In the genomic region with DNA sequence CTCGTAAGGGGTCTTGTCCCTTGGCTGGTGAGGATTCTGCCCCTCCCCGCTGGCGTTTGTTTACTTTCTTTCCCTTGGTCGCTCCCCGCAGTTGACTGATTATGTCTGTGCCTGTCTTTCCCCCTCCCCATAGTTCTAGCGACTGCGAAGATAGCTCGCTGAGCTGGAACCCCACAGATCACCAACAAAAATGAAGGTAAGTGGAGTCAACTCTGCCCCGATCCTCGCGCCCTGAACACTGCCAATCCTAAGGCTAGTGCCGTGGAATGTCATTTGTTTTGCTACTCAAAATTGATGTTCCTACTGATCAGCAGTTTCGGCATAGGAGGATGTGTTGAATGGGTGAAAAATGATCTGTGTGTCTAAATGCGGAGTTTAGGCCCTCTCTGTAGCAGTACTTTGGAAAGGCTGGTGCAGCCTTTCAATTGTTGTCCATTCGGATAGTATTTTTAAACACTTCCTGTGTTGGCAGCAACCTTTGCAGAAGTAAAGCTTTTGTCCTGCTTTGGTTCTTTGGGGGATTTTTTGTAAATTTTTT, we compare ENCODE assay signal across 8 cellular contexts. TPM values are rescaled to one million over a fixed set of nuclear protein-coding genes. Genes with fewer than 3 reads are reported as not detected.
DNase-seq lines count a peak whose midpoint lies in the region; ATAC-seq and TF ChIP-seq lines count a peak whose summit lies in the region.

No MANE protein-coding gene starts in this region.

- peak overlapping the region; percentile 80 for H2BK5ac ChIP-seq in mesenchymal stem cell (ENCODE audit: low read depth, low read length, poor library complexity, severe bottlenecking)

- H2AK5ac ChIP-seq in mesenchymal stem cell (ENCODE audit: low read length, severe bottlenecking), result no peak overlapping the region

- 3% methylated on average over 15 of the region's 15 CpGs for WGBS in mesenchymal stem cell
- WGBS in upper lobe of left lung, 2 donors, result 0 to 1% methylated on average over 14 to 15 of the region's 15 CpGs

- H4K91ac ChIP-seq in mesenchymal stem cell (ENCODE audit: low read length), result peak overlapping the region; percentile 62

- DNase-seq in NCI-H82 (lab: John Stamatoyannopoulos, UW), result peak; percentile 34
- DNase-seq in NCI-H82 treated with DMSO at 0.1 percent for 48 hours (lab: John Stamatoyannopoulos, UW; ENCODE audit: unreplicated experiment), result no peak
- DNase-seq in mesenchymal stem cell, result peak; percentile 26
- DNase-seq in upper lobe of left lung, result no peak
- no peak for DNase-seq in NCI-H1417 treated with DMSO at 0.1 percent for 48 hours (lab: John Stamatoyannopoulos, UW)

- peaks cover 54% of the 10 kb centered on the region for H3K79me2 ChIP-seq in OCI-LY3 (ENCODE audit: low read length)

- H4K8ac ChIP-seq in mesenchymal stem cell (ENCODE audit: low read length), result peak overlapping the region; percentile 66

- H3K4me1 ChIP-seq in OCI-LY3 (ENCODE audit: low read length) (peaks cover 11% of the 10 kb centered on the region), mesenchymal stem cell (ENCODE audit: control insufficient read depth, insufficient read depth, low read depth, low read length) (no peaks in the 10 kb centered on the region), upper lobe of left lung (peaks cover 27 to 45% (median 30%) of the 10 kb centered on the region in 4 donors)

- peak overlapping the region in 1 of 2 experiments; percentile 83 for H2BK12ac ChIP-seq in mesenchymal stem cell (ENCODE audit: low read length in 2 of 2)

- H3K9ac ChIP-seq in OCI-LY3 (ENCODE audit: low read length), result peak overlapping the region; percentile 91
- peak overlapping the region; percentile 95 for H3K9ac ChIP-seq in mesenchymal stem cell (ENCODE audit: low read length)

- peak overlapping the region; percentile 65 for H2BK120ac ChIP-seq in mesenchymal stem cell (ENCODE audit: low read depth, low read length)

- no peaks in the 10 kb centered on the region for H3K9me3 ChIP-seq in OCI-LY3 (ENCODE audit: insufficient read depth, low read length)
- no peaks in the 10 kb centered on the region for H3K9me3 ChIP-seq in mesenchymal stem cell (ENCODE audit: control insufficient read depth, low read length)
- H3K9me3 ChIP-seq in upper lobe of left lung, result no peaks in the 10 kb centered on the region

- H3K4me2 ChIP-seq in OCI-LY3 (ENCODE audit: low read length) (peak overlapping the region; percentile 92), mesenchymal stem cell (ENCODE audit: low read length, poor library complexity, severe bottlenecking) (peak overlapping the region; percentile 66)

- peak overlapping the region in 1 of 2 experiments; percentile 73 for H3K4ac ChIP-seq in mesenchymal stem cell (ENCODE audit: low read depth in 1 of 2, low read length in 2 of 2)

- H3K27me3 ChIP-seq in OCI-LY3 (ENCODE audit: low read depth, low read length), result no peaks in the 10 kb centered on the region
- H3K27me3 ChIP-seq in mesenchymal stem cell (ENCODE audit: control insufficient read depth in 1 of 2, insufficient read depth in 1 of 2, low read length in 2 of 2), result no peaks in the 10 kb centered on the region
- H3K27me3 ChIP-seq in upper lobe of left lung, result no peaks in the 10 kb centered on the region

- H2AFZ ChIP-seq in OCI-LY3 (ENCODE audit: low read depth, low read length), result peak overlapping the region; percentile 81
- peak overlapping the region; percentile 43 for H2AFZ ChIP-seq in mesenchymal stem cell (ENCODE audit: low read depth, low read length)

- H3K36me3 ChIP-seq in OCI-LY3 (replicated peaks; ENCODE audit: low read depth, low read length) (peaks cover 15% of the 10 kb centered on the region), mesenchymal stem cell (ENCODE audit: control insufficient read depth in 1 of 2, insufficient read depth in 2 of 2, low read depth in 1 of 2, low read length in 2 of 2) (peaks cover 16 to 36% of the 10 kb centered on the region in 2 experiments), upper lobe of left lung (peaks cover 0 to 32% (median 17%) of the 10 kb centered on the region in 4 donors)

- H3K79me1 ChIP-seq in mesenchymal stem cell (replicated peaks; ENCODE audit: low read length, poor library complexity, severe bottlenecking), result peaks cover 6% of the 10 kb centered on the region

- H3K18ac ChIP-seq in mesenchymal stem cell (ENCODE audit: low read depth in 1 of 2, low read length in 2 of 2), result peak overlapping the region; percentile 81 to 93

- H4K20me1 ChIP-seq in OCI-LY3 (ENCODE audit: insufficient read depth, low read length), result peaks cover 13% of the 10 kb centered on the region

- H3K14ac ChIP-seq in mesenchymal stem cell (ENCODE audit: low read length in 2 of 2), result peak overlapping the region in 1 of 2 experiments; percentile 87

- no peak for ATAC-seq in upper lobe of left lung (ENCODE audit: low FRiP score in 2 of 2)
- ATAC-seq in HG03460 (IDR thresholded peaks at IDR 0.05; ENCODE audit: unreplicated experiment), result no peak

- no peak for TF ChIP-seq EP300 in upper lobe of left lung (IDR thresholded peaks at IDR 0.05)

- H2BK15ac ChIP-seq in mesenchymal stem cell (ENCODE audit: low read depth, poor library complexity, severe bottlenecking), result peak overlapping the region; percentile 63

- no peak for TF ChIP-seq POLR2A in upper lobe of left lung (IDR thresholded peaks at IDR 0.05)

- H3K4me3 ChIP-seq in OCI-LY3 (ENCODE audit: low read length) (peak overlapping the region; percentile 95), mesenchymal stem cell (ENCODE audit: insufficient read depth in 1 of 2, low read depth in 1 of 2, low read length in 2 of 2) (peak overlapping the region; percentile 94 to 95), upper lobe of left lung (peak overlapping the region; percentile 53 to 95 (median 84))

- TF ChIP-seq CTCF in OCI-LY3 (IDR thresholded peaks at IDR 0.05; ENCODE audit: low read depth, low read length), result no peak
- no peak for TF ChIP-seq CTCF in upper lobe of left lung (IDR thresholded peaks at IDR 0.05)

- H3K23ac ChIP-seq in mesenchymal stem cell (ENCODE audit: low read length in 2 of 2), result peak overlapping the region in 1 of 2 experiments; percentile 98

- peak overlapping the region; percentile 76 for H3K27ac ChIP-seq in OCI-LY3 (ENCODE audit: low read length)
- H3K27ac ChIP-seq in cingulate gyrus (ENCODE audit: low read depth, low read length), result peak overlapping the region; percentile 86
- peak overlapping the region; percentile 33 for H3K27ac ChIP-seq in mesenchymal stem cell (ENCODE audit: low read length, poor library complexity, severe bottlenecking)
- H3K27ac ChIP-seq in upper lobe of left lung, result peak overlapping the region; percentile 92 to 98 (median 95)

RNA-seq across cellular contexts. Expression of a gene that starts 1.4 kb away (rescaled TPM):
- polyA plus RNA-seq in mesenchymal stem cell (2013, experiment 1 of 2), result 19.1 TPM
- 17.8 TPM for polyA plus RNA-seq in mesenchymal stem cell (2013, experiment 2 of 2)
- 10 to 100 TPM; 18.4 to 96.4 (median 38.7) TPM for total RNA-seq in upper lobe of left lung

RNA-seq across cellular contexts. Expression of a gene that starts 55.1 kb away (rescaled TPM):
- 363 TPM for polyA plus RNA-seq in mesenchymal stem cell (2013, experiment 1 of 2)
- polyA plus RNA-seq in mesenchymal stem cell (2013, experiment 2 of 2), result 377 TPM
- 100 to 1,000 TPM in 4 of 6 donors, 10 to 100 TPM in 2; 49.2 to 164 (median 153) TPM for total RNA-seq in upper lobe of left lung

Comparison
In these comparisons a context has a peak if more than half of its experiments do, and no peak if none do; other contexts are left out.
1. DNase-seq: peak in NCI-H82 (single experiment) and mesenchymal stem cell (single experiment); none in NCI-H82 treated with DMSO at 0.1 percent for 48 hours (single experiment), upper lobe of left lung (0 of 2) and NCI-H1417 treated with DMSO at 0.1 percent for 48 hours (single experiment).
2. H3K27ac ChIP-seq: peak in every context shown above with its lines; median percentile 95 in upper lobe of left lung; 86 in cingulate gyrus; 76 in OCI-LY3; 33 in mesenchymal stem cell.
3. Peak in every context shown above with its lines, with median percentiles within 50 percentile points of each other: H3K4me3 ChIP-seq.